ENCODE assay signal across 1 cellular context in the genomic region with DNA sequence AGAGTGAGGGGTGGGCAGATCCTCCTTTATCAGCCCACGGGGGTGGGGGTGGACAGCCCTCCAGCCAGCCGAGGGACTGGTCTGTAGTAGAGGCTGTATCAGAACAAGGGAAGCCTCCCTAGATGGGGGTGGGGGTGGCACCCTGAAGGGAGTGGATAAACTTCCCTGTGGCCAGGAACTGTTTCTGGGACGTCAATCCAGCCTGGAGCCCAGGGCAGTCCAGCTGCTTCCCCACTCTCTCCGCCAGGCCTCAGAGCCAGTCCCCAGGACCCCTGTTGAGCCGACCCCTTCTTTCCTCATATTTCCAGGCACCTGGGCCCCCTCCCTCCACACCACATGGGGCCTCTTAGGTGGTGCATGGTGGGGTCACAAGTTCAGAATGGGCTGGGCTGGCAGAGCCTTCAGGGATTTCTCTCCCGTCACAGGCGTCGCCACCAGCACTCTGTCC.
TF ChIP-seq lines count a peak whose summit lies in the region.

No MANE protein-coding gene starts in this region.

TF ChIP-seq in H1, 55 proteins besides CTCF, POLR2A, EP300 and RAD21:
- TF ChIP-seq, protein P1, sequence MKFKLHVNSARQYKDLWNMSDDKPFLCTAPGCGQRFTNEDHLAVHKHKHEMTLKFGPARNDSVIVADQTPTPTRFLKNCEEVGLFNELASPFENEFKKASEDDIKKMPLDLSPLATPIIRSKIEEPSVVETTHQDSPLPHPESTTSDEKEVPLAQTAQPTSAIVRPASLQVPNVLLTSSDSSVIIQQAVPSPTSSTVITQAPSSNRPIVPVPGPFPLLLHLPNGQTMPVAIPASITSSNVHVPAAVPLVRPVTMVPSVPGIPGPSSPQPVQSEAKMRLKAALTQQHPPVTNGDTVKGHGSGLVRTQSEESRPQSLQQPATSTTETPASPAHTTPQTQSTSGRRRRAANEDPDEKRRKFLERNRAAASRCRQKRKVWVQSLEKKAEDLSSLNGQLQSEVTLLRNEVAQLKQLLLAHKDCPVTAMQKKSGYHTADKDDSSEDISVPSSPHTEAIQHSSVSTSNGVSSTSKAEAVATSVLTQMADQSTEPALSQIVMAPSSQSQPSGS (IDR thresholded peaks at IDR 0.05; ENCODE audit: low read length), result no peak
- TF ChIP-seq POLR2AphosphoS5 (IDR thresholded peaks at IDR 0.05; ENCODE audit: low read depth, low read length) (no peak), BACH1 (IDR thresholded peaks at IDR 0.05; ENCODE audit: low read length) (no peak), MAFK (IDR thresholded peaks at IDR 0.05; ENCODE audit: low read depth, low read length) (no peak), SP4 (IDR thresholded peaks at IDR 0.05; ENCODE audit: low read length) (no peak), TCF12 (IDR thresholded peaks at IDR 0.05; ENCODE audit: low read depth, low read length) (no peak), RBBP5 (IDR thresholded peaks at IDR 0.05; ENCODE audit: borderline replicate concordance, low read depth, low read length) (no peak), SIRT6 (IDR thresholded peaks at IDR 0.05; ENCODE audit: low read length) (no peak), HDAC6 (IDR thresholded peaks at IDR 0.05; ENCODE audit: low read depth, low read length) (no peak), CREB1 (IDR thresholded peaks at IDR 0.05) (no peak), E2F6 (IDR thresholded peaks at IDR 0.05) (no peak), EZH2 (IDR thresholded peaks at IDR 0.05; ENCODE audit: low read depth, low read length, severe bottlenecking) (no peak), RNF2 (IDR thresholded peaks at IDR 0.05; ENCODE audit: borderline replicate concordance, low read depth, low read length, missing control alignments, poor library complexity, severe bottlenecking) (no peak), TAF1 (IDR thresholded peaks at IDR 0.05; ENCODE audit: low read depth, low read length) (no peak), FOSL1 (IDR thresholded peaks at IDR 0.05; ENCODE audit: insufficient read depth, low read depth, low read length) (no peak), SIN3A (conservative IDR thresholded peaks at IDR 0.05 in 1 of 2, IDR thresholded peaks at IDR 0.05 in 1 of 2; ENCODE audit: low read depth in 1 of 2, low read length in 2 of 2) (no peak), CEBPB (IDR thresholded peaks at IDR 0.05; ENCODE audit: low read depth, low read length) (no peak), HDAC2 (IDR thresholded peaks at IDR 0.05; ENCODE audit: borderline replicate concordance in 1 of 2, low read depth in 2 of 2, low read length in 2 of 2) (no peak), ZNF274 (IDR thresholded peaks at IDR 0.05; ENCODE audit: borderline replicate concordance, extremely low read depth, low read length) (no peak)
- TF ChIP-seq, protein P2, sequence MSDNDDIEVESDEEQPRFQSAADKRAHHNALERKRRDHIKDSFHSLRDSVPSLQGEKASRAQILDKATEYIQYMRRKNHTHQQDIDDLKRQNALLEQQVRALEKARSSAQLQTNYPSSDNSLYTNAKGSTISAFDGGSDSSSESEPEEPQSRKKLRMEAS (IDR thresholded peaks at IDR 0.05), result no peak
